Comparison of ENCODE assay signal across 7 cellular contexts in the genomic region with DNA sequence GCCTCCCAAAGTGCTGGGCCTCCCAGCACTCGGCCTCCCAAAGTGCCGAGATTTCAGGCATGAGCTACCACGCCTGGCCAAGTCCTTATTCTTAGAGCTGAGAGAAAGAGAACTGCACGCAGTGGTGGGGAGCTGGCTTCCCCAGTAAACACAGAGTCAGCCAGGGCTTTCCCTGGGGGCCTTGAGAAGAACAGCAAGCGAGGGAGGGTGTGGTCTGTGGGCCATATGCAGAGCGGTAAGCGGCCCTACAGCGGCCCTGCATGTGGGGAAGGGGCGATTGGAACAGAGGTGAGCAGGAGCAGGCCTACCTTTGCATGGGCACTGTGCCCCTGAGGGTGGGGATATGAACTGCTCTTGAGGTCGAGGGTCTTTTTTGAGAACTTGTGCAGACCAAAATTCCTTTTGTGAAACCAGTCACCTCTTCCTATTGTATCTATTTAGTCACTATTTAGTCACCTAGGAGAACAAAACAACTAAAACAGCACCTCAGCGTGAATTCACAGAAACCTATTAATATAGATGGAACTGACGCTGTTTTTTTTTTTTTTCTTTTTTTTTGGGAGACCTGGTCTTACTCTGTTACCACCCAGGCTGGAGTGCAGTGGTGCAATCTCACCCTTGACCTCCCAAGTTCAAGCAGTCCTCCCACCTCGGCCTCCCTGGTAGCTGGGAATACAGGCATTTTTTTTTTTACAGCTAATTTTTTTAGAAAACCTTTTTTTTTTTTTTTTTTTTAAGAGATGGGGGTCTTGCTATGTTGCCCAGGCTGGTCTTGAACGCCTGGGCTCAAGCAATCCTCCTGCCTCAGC. TPM values are rescaled to one million over a fixed set of nuclear protein-coding genes. Genes with fewer than 3 reads are reported as not detected.
DNase-seq lines count a peak whose midpoint lies in the region; ATAC-seq, FAIRE-seq and TF ChIP-seq lines count a peak whose summit lies in the region.

No MANE protein-coding gene starts in this region.

- intact Hi-C loops in K562 (cut with micrococcal nuclease): no loop called here

- peaks cover 13% of the 10 kb centered on the region for H3K9me3 ChIP-seq in K562 (replicated peaks; ENCODE audit: control insufficient read depth, insufficient read depth, low read depth, low read length)
- no peaks in the 10 kb centered on the region for H3K9me3 ChIP-seq in small intestine (ENCODE audit: control insufficient read depth, low read depth)

- H4K20me1 ChIP-seq in K562 (replicated peaks; ENCODE audit: control insufficient read depth, insufficient read depth, low read length): peaks cover 7% of the 10 kb centered on the region

- in situ Hi-C loops in K562 (cut with MboI): loop anchor here (10.0 kb wide), 1 partner anchor 116 kb away; no protein-coding TSS in a partner anchor

- ATAC-seq in GM21390 (IDR thresholded peaks at IDR 0.05; ENCODE audit: unreplicated experiment) (peak; percentile 43), HG03439 (IDR thresholded peaks at IDR 0.05; ENCODE audit: unreplicated experiment) (peak; percentile 48), K562 (no peak), memory B cell (ENCODE audit: low read depth) (peak; percentile 87)

- POLR2A ChIA-PET in K562 (lab: Yijun Ruan, JAX): interaction anchor here (0.6 to 2.1 kb wide), 7 partner anchors 10 to 91 kb away, joined by 3 to 6 read pairs (median 3); no protein-coding TSS in a partner anchor

- 0 out of 6 replicates have a peak, but pooled peaks of 1 of the 3 experiments have one; percentile 5 for TF ChIP-seq CTCF in K562 (IDR thresholded peaks at IDR 0.05 in 2 of 3, conservative IDR thresholded peaks at IDR 0.05 in 1 of 3; ENCODE audit: insufficient read depth in 2 of 3, low read depth in 1 of 3, low read length in 3 of 3)

- peak overlapping the region; percentile 29; the same call in 2 of the 3 replicates for H3K27ac ChIP-seq in K562 (ENCODE audit: extremely low read depth, low read depth, low read length)
- H3K27ac ChIP-seq in small intestine (ENCODE audit: low read depth in 1 of 2, low read length in 1 of 2): peak overlapping the region in 1 of 2 donors; percentile 67

- H3K27ac Mint-ChIP-seq in memory B cell: peak overlapping the region; percentile 82

- peak overlapping the region; percentile 69 for H3K4me3 Mint-ChIP-seq in memory B cell

- peaks cover 7% of the 10 kb centered on the region for H3K9me1 ChIP-seq in K562 (ENCODE audit: control insufficient read depth, insufficient read depth, low read length)

- H3K4me1 ChIP-seq in K562 (replicated peaks in 1 of 2; ENCODE audit: control insufficient read depth in 2 of 2, insufficient read depth in 2 of 2, low read length in 2 of 2) (peaks cover 82 to 83% of the 10 kb centered on the region in 2 experiments), small intestine (ENCODE audit: control insufficient read depth in 2 of 2, insufficient read depth in 1 of 2, low read depth in 1 of 2, low read length in 1 of 2) (peaks cover 31 to 48% of the 10 kb centered on the region in 2 donors)

- TF ChIP-seq RAD21 in K562 (CRISPR knock-in tag; conservative IDR thresholded peaks at IDR 0.05 in 1 of 2, IDR thresholded peaks at IDR 0.05 in 1 of 2): no peak

- no peak overlapping the region for H2AFZ ChIP-seq in K562 (ENCODE audit: low read depth, low read length)

- H3K4me2 ChIP-seq in K562 (ENCODE audit: insufficient read depth, low read length): no peak overlapping the region

- FAIRE-seq in K562 (lab: Jason Lieb, UNC): no peak
- no peak for FAIRE-seq in small intestine (lab: Jason Lieb, UNC)

- peak in 2 of 4 experiments; percentile 47 to 64 for DNase-seq in K562 (ENCODE audit: extremely low read depth in 1 of 4, low spot score in 3 of 4)
- peak; percentile 30 to 43 for DNase-seq in memory B cell (ENCODE audit: low spot score in 2 of 2)
- DNase-seq in EL: no peak
- no peak for DNase-seq in small intestine
- no peak for DNase-seq in NCI-H1436 treated with DMSO at 0.1 percent for 48 hours (lab: John Stamatoyannopoulos, UW)

- peaks cover 5% of the 10 kb centered on the region for H3K9me3 Mint-ChIP-seq in memory B cell

- no peak for TF ChIP-seq POLR2A in K562 (conservative IDR thresholded peaks at IDR 0.05)

- CTCF ChIA-PET in K562 (lab: Yijun Ruan, JAX; ENCODE audit: low intra/inter-chr PET ratio): no interaction called here

- 66% methylated on average over 14 of the region's 14 CpGs for WGBS in K562 (ENCODE audit: insufficient coverage, low coverage, missing lambda C conversion rate)
- 74 to 91% (median 80%) methylated on average over 14 of the region's 14 CpGs for WGBS in small intestine, 3 donors

- peak overlapping the region in 1 of 2 experiments; percentile 80; a peak in 2 of 4 replicates for H3K9ac ChIP-seq in K562 (ENCODE audit: insufficient read depth in 1 of 2, low read depth in 2 of 2, low read length in 2 of 2)

- BruUV-seq in K562 (replicated peaks; lab: Mats Ljungman, UMichigan): no TSS peak

- H3K27me3 ChIP-seq in K562 (ENCODE audit: control insufficient read depth in 2 of 2, insufficient read depth in 2 of 2, low read length in 2 of 2) (no peaks in the 10 kb centered on the region), small intestine (ENCODE audit: control insufficient read depth in 2 of 2, insufficient read depth in 2 of 2, low read length in 2 of 2) (no peaks in the 10 kb centered on the region)

- peaks cover 95% of the 10 kb centered on the region for H3K79me2 ChIP-seq in K562 (ENCODE audit: control insufficient read depth, insufficient read depth, low read length)

- no peaks in the 10 kb centered on the region for H3K27me3 Mint-ChIP-seq in memory B cell

- H3K4me1 Mint-ChIP-seq in memory B cell: peaks cover 59% of the 10 kb centered on the region

- no peak for TF ChIP-seq EP300 in K562 (IDR thresholded peaks at IDR 0.05; ENCODE audit: low read length)

- H3K4me3 ChIP-seq in K562: no peak overlapping the region
- H3K4me3 ChIP-seq in small intestine (ENCODE audit: low read depth in 1 of 2, low read length in 2 of 2): no peak overlapping the region

- peaks cover 57% of the 10 kb centered on the region for H3K36me3 ChIP-seq in K562 (ENCODE audit: control insufficient read depth, insufficient read depth, low read length)
- H3K36me3 ChIP-seq in small intestine (ENCODE audit: control insufficient read depth in 2 of 2, insufficient read depth in 2 of 2, low read length in 2 of 2): no peaks in the 10 kb centered on the region

- peaks cover 19% of the 10 kb centered on the region for H3K36me3 Mint-ChIP-seq in memory B cell

TF ChIP-seq in K562, 482 proteins besides CTCF, POLR2A, EP300 and RAD21 (continues in another document):
- TF ChIP-seq CXXC5 (CRISPR knock-in tag; IDR thresholded peaks at IDR 0.05) (peak; percentile 26; the same call in 1 of the 2 replicates), CBFA2T3 (IDR thresholded peaks at IDR 0.05) (no peak), POLR3G (IDR thresholded peaks at IDR 0.05; ENCODE audit: extremely low read depth, insufficient read length, insufficient replicate concordance) (no peak), COPS2 (conservative IDR thresholded peaks at IDR 0.05) (no peak)

RNA-seq across cellular contexts. Expression of gene SH2D4B, which starts 36.9 kb away (rescaled TPM):
- 0.09 TPM in 1 of 2 replicates, not detected in the other for total RNA-seq in K562 (2011; cell fraction: chromatin; rRNA removed; ENCODE audit: low replicate concordance)
- 0.26 TPM in 1 of 2 replicates, not detected in the other for total RNA-seq in K562 (2011; cell fraction: nucleolus; rRNA removed)
- total RNA-seq in K562 (2011; cell fraction: nucleoplasm; rRNA removed): 0.22 TPM in 1 of 2 replicates, not detected in the other
- total RNA-seq in K562 (2014; rRNA removed) (0.29 TPM in 1 of 2 replicates, not detected in the other), K562 (2014; rRNA removed; fragmentation: Illumina TruSeq; extraction: Trizol) (0.04 TPM in 1 of 2 replicates, not detected in the other), K562 (2015; rRNA removed; fragmentation: Illumina TruSeq; extraction: Trizol) (0.04 TPM in 2 replicates), K562 (2021) (0.13 TPM in 1 of 2 replicates, not detected in the other)
- polyA plus RNA-seq in K562 (2011; rRNA removed) (0.03 TPM in 1 of 2 replicates, not detected in the other), K562 (2014; fragmentation: Illumina TruSeq; extraction: Trizol) (not detected in 2 replicates), K562 (2014; fragmentation: Nextera tagmentation; extraction: Ambion mirVana) (under 1 TPM in 1 of 2 experiments, not detected in 1; 0.14 TPM), K562 (2014; rRNA removed) (not detected in 2 replicates), small intestine (under 1 TPM in 1 of 3 donors, not detected in 2; 0.09 TPM)
- polyA plus RNA-seq in K562 (2011; cell fraction: cytosol; rRNA removed): not detected in 2 replicates
- 0.03 TPM in 1 of 2 replicates, not detected in the other for polyA plus RNA-seq in K562 (2011; cell fraction: nucleus; rRNA removed)
- 0.05 and 0.06 TPM in 2 replicates for polyA plus RNA-seq in K562 (2012)
- polyA minus RNA-seq in K562 (2011; rRNA and poly(A)+ RNA removed): not detected in 2 replicates
- not detected in 2 replicates for polyA minus RNA-seq in K562 (2011; cell fraction: cytosol; rRNA and poly(A)+ RNA removed)
- polyA minus RNA-seq in K562 (2011; cell fraction: nucleus; rRNA and poly(A)+ RNA removed): not detected in 2 replicates

RNA-seq across cellular contexts. Expression of gene TSPAN14, which starts 46.7 kb away (rescaled TPM):
- total RNA-seq in K562 (2011; cell fraction: chromatin; rRNA removed; ENCODE audit: low replicate concordance): 67.3 and 149 TPM in 2 replicates
- total RNA-seq in K562 (2011; cell fraction: nucleolus; rRNA removed): 99.9 and 106 TPM in 2 replicates
- total RNA-seq in K562 (2011; cell fraction: nucleoplasm; rRNA removed): 117 and 138 TPM in 2 replicates
- total RNA-seq in K562 (2014; rRNA removed) (22.4 and 33.3 TPM in 2 replicates), K562 (2014; rRNA removed; fragmentation: Illumina TruSeq; extraction: Trizol) (19.0 and 23.3 TPM in 2 replicates), K562 (2015; rRNA removed; fragmentation: Illumina TruSeq; extraction: Trizol) (22.5 and 24.4 TPM in 2 replicates), K562 (2021) (89.2 and 92.9 TPM in 2 replicates)
- polyA plus RNA-seq in K562 (2011; rRNA removed) (42.9 and 65.1 TPM in 2 replicates), K562 (2014; fragmentation: Illumina TruSeq; extraction: Trizol) (65.0 and 66.6 TPM in 2 replicates), K562 (2014; fragmentation: Nextera tagmentation; extraction: Ambion mirVana) (1 to 10 TPM; 5.8 to 6.6 TPM), K562 (2014; rRNA removed) (47.2 and 57.2 TPM in 2 replicates), small intestine (10 to 100 TPM in 1 of 3 donors, 1 to 10 TPM in 2; 7.4 to 56.5 (median 8.4) TPM)
- 52.8 and 88.0 TPM in 2 replicates for polyA plus RNA-seq in K562 (2011; cell fraction: cytosol; rRNA removed)
- polyA plus RNA-seq in K562 (2011; cell fraction: nucleus; rRNA removed): 52.2 and 85.9 TPM in 2 replicates
- 44.4 and 57.4 TPM in 2 replicates for polyA plus RNA-seq in K562 (2012)
- polyA minus RNA-seq in K562 (2011; rRNA and poly(A)+ RNA removed): 21.6 and 45.5 TPM in 2 replicates
- 28.6 and 45.2 TPM in 2 replicates for polyA minus RNA-seq in K562 (2011; cell fraction: cytosol; rRNA and poly(A)+ RNA removed)
- 20.1 and 21.1 TPM in 2 replicates for polyA minus RNA-seq in K562 (2011; cell fraction: nucleus; rRNA and poly(A)+ RNA removed)

Comparison
In these comparisons a context has a peak if more than half of its experiments do, and no peak if none do; other contexts are left out.
1. DNase-seq: peak in memory B cell (2 of 2); none in EL (single experiment), small intestine (single experiment) and NCI-H1436 treated with DMSO at 0.1 percent for 48 hours (single experiment).